18 cellular contexts compared by ENCODE assay signal in genomic region chr5:73636408-73636807, GRCh38. TPM values are rescaled to one million over a fixed set of nuclear protein-coding genes. Genes with fewer than 3 reads are reported as not detected.
A peak's percentile ranks its signal among the peaks of the same experiment; 100 is the strongest.
DNase-seq lines count a peak whose midpoint lies in the region; ATAC-seq, FAIRE-seq and TF ChIP-seq lines count a peak whose summit lies in the region.
"Had no signal": no experiment of that assay in that cellular context is flagged by ENCODE, and none has a peak within 500 bp of the region (broad histone marks: within the 10 kb centered on the region; RNA-seq: fewer than 3 reads in every experiment).

No MANE protein-coding gene starts in this region.

- no TSS peak for BruUV-seq in Panc1 (replicated peaks; lab: Mats Ljungman, UMichigan)
- BruUV-seq in GM12878 (replicated peaks; lab: Mats Ljungman, UMichigan), result no TSS peak
- no TSS peak for BruUV-seq in Calu3 (replicated peaks; lab: Mats Ljungman, UMichigan)

- no peak overlapping the region for H3K27ac Mint-ChIP-seq in Calu3 (ENCODE audit: unreplicated experiment)
- H3K27ac Mint-ChIP-seq: CD4-positive, CD25-positive, alpha-beta regulatory T cell; CD8-positive, alpha-beta memory T cell; H9 had no signal

- DNase-seq in Panc1 (ENCODE audit: low read depth, low spot score) (no peak), GM12878 (ENCODE audit: low read depth, low spot score) (no peak), mesenchymal stem cell (no peak), transverse colon (no peak), NAMALWA (ENCODE audit: low spot score) (no peak), Calu3 (no peak)
- DNase-seq: BE2C; C1 segment of cervical spinal cord; CD4-positive, CD25-positive, alpha-beta regulatory T cell; CD8-positive, alpha-beta memory T cell; COR-L47; GOT3; H9 had no signal

- TF ChIP-seq CTCF in HEK293 (tag by site-specific recombination; IDR thresholded peaks at IDR 0.05) (no peak), Panc1 (IDR thresholded peaks at IDR 0.05) (no peak), GM12878 (IDR thresholded peaks at IDR 0.05 in 2 of 3, conservative IDR thresholded peaks at IDR 0.05 in 1 of 3; ENCODE audit: control insufficient read depth in 2 of 3, extremely low read depth in 1 of 3, insufficient read depth in 1 of 3, low read depth in 3 of 3, low read length in 3 of 3) (no peak), transverse colon (IDR thresholded peaks at IDR 0.05) (no peak), Calu3 (IDR thresholded peaks at IDR 0.05; ENCODE audit: unreplicated experiment) (no peak)

- H3K18ac ChIP-seq in mesenchymal stem cell (ENCODE audit: low read depth in 1 of 2, low read length in 2 of 2), result no peak overlapping the region

- peaks cover 68% of the 10 kb centered on the region for H3K4me1 Mint-ChIP-seq in Calu3 (ENCODE audit: low read depth, unreplicated experiment)
- H3K4me1 Mint-ChIP-seq: CD4-positive, CD25-positive, alpha-beta regulatory T cell; CD8-positive, alpha-beta memory T cell had no signal

- H2BK12ac ChIP-seq in mesenchymal stem cell (ENCODE audit: low read length in 2 of 2), result no peak overlapping the region

- no peaks in the 10 kb centered on the region for H4K20me1 ChIP-seq in GM12878 (ENCODE audit: control insufficient read depth, insufficient read depth)

- H3K14ac ChIP-seq in mesenchymal stem cell (ENCODE audit: low read length in 2 of 2), result no peak overlapping the region

- H2AFZ ChIP-seq in GM12878 (ENCODE audit: control insufficient read depth, low read depth, low read length) (no peak overlapping the region), mesenchymal stem cell (ENCODE audit: low read depth, low read length) (no peak overlapping the region)

- H3K9me3 ChIP-seq in HEK293 (ENCODE audit: control insufficient read depth, insufficient read depth, low read depth, low read length), result no peaks in the 10 kb centered on the region
- H3K9me3 ChIP-seq in Panc1 (ENCODE audit: control insufficient read depth, insufficient read depth, low read depth, low read length), result no peaks in the 10 kb centered on the region
- no peaks in the 10 kb centered on the region for H3K9me3 ChIP-seq in GM12878 (replicated peaks; ENCODE audit: control insufficient read depth, insufficient read depth, low read length)
- H3K9me3 ChIP-seq in mesenchymal stem cell (ENCODE audit: control insufficient read depth, low read length), result no peaks in the 10 kb centered on the region
- H3K9me3 ChIP-seq in transverse colon, result no peaks in the 10 kb centered on the region
- H3K9me3 ChIP-seq: BE2C had no signal

- H2BK5ac ChIP-seq in mesenchymal stem cell (ENCODE audit: low read depth, low read length, poor library complexity, severe bottlenecking), result no peak overlapping the region

- ATAC-seq in Panc1 (no peak), GM12878 (peak; percentile 30)
- ATAC-seq: K562 had no signal

- no peak overlapping the region for H3K4ac ChIP-seq in mesenchymal stem cell (ENCODE audit: low read depth in 1 of 2, low read length in 2 of 2)

- no peak for TF ChIP-seq EP300 in GM12878 (IDR thresholded peaks at IDR 0.05; ENCODE audit: borderline replicate concordance in 1 of 2, control insufficient read depth in 1 of 2, low read depth in 2 of 2, low read length in 2 of 2)
- no peak for TF ChIP-seq EP300 in transverse colon (IDR thresholded peaks at IDR 0.05; ENCODE audit: low read depth)

- H3K9ac ChIP-seq in GM12878 (ENCODE audit: control insufficient read depth, insufficient read depth, low read length) (no peak overlapping the region), mesenchymal stem cell (ENCODE audit: low read length) (no peak overlapping the region)

- intact Hi-C loops in Panc1 (cut with micrococcal nuclease; ENCODE audit: unreplicated experiment), result no loop called here
- intact Hi-C loops in GM12878 (cut with micrococcal nuclease; ENCODE audit: unreplicated experiment), result no loop called here
- intact Hi-C loops in transverse colon (cut with DNase I; ENCODE audit: low total_unique reads), result no loop called here
- intact Hi-C loops in Calu3 (cut with micrococcal nuclease; ENCODE audit: unreplicated experiment), result no loop called here

- SMC1A ChIA-PET in GM12878 (lab: Charles Lee; ENCODE audit: uncharacterized antibody, unreplicated experiment), result interaction anchor here (0.7 to 2.2 kb wide), 10 partner anchors 8 to 691 kb away, joined by 3 to 8 read pairs (median 4); partner anchors contain the start of gene ARHGEF28

- CTCF ChIA-PET in HEK293 (lab: Yijun Ruan, JAX) (interaction anchor here (1.6 kb wide), 1 partner anchor 10 kb away, joined by 3 read pairs; no protein-coding TSS in a partner anchor), Panc1 (lab: Charles Lee) (no interaction called here), GM12878 (lab: Yijun Ruan, JAX) (interaction anchor here (0.9 to 1.6 kb wide), 3 partner anchors 46 to 57 kb away, joined by 3 to 4 read pairs (median 3); no protein-coding TSS in a partner anchor), Calu3 (lab: Charles Lee) (interaction anchor here (0.8 kb wide), 1 partner anchor 45 kb away, joined by 3 read pairs; no protein-coding TSS in a partner anchor)

- H3K27me3 ChIP-seq in Panc1 (ENCODE audit: control insufficient read depth, insufficient read depth, low read length), result no peaks in the 10 kb centered on the region
- no peaks in the 10 kb centered on the region for H3K27me3 ChIP-seq in GM12878 (replicated peaks in 1 of 2; ENCODE audit: control insufficient read depth in 2 of 2, insufficient read depth in 2 of 2, low read length in 1 of 2)
- H3K27me3 ChIP-seq in mesenchymal stem cell (ENCODE audit: control insufficient read depth in 1 of 2, insufficient read depth in 1 of 2, low read length in 2 of 2), result no peaks in the 10 kb centered on the region
- H3K27me3 ChIP-seq in transverse colon, result peaks cover 4% of the 10 kb centered on the region
- H3K27me3 ChIP-seq: BE2C had no signal

- peaks cover 2% of the 10 kb centered on the region for H3K79me1 ChIP-seq in mesenchymal stem cell (replicated peaks; ENCODE audit: low read length, poor library complexity, severe bottlenecking)

- peak overlapping the region; percentile 89 for H2AK5ac ChIP-seq in mesenchymal stem cell (ENCODE audit: low read length, severe bottlenecking)

- no peak overlapping the region for H4K8ac ChIP-seq in mesenchymal stem cell (ENCODE audit: low read length)

- H2BK15ac ChIP-seq in mesenchymal stem cell (ENCODE audit: low read depth, poor library complexity, severe bottlenecking), result no peak overlapping the region

- TF ChIP-seq RAD21 in GM12878 (IDR thresholded peaks at IDR 0.05; ENCODE audit: insufficient read depth, low read depth, low read length), result no peak

- no peak overlapping the region for H3K4me2 ChIP-seq in GM12878 (ENCODE audit: control insufficient read depth, insufficient read depth)
- H3K4me2 ChIP-seq in mesenchymal stem cell (ENCODE audit: low read length, poor library complexity, severe bottlenecking), result no peak overlapping the region

- no peak for FAIRE-seq in GM12878 (lab: Jason Lieb, UNC)
- FAIRE-seq: D721Med, GM18507, K562 had no signal

- peaks cover 5% of the 10 kb centered on the region for H3K36me3 Mint-ChIP-seq in Calu3 (ENCODE audit: insufficient read depth, unreplicated experiment)
- H3K36me3 Mint-ChIP-seq: CD4-positive, CD25-positive, alpha-beta regulatory T cell; CD8-positive, alpha-beta memory T cell had no signal

- H3K27ac ChIP-seq in HEK293 (ENCODE audit: extremely low read depth, low read depth, low read length) (no peak overlapping the region), Panc1 (ENCODE audit: low read length) (peak overlapping the region; percentile 85), GM12878 (ENCODE audit: control insufficient read depth, insufficient read depth) (no peak overlapping the region), mesenchymal stem cell (ENCODE audit: low read length, poor library complexity, severe bottlenecking) (peak overlapping the region; percentile 16), transverse colon (no peak overlapping the region)
- H3K27ac ChIP-seq: HL-60 had no signal

- H3K23ac ChIP-seq in mesenchymal stem cell (ENCODE audit: low read length in 2 of 2), result no peak overlapping the region

- no peaks in the 10 kb centered on the region for H3K9me3 Mint-ChIP-seq in Calu3 (ENCODE audit: low read depth, unreplicated experiment)
- H3K9me3 Mint-ChIP-seq: CD8-positive, alpha-beta memory T cell; H9 had no signal

- RAD21 ChIA-PET in GM12878 (lab: Charles Lee; ENCODE audit: unreplicated experiment), result no interaction called here

- TF ChIP-seq POLR2A in GM12878 (IDR thresholded peaks at IDR 0.05; ENCODE audit: low read depth, low read length) (no peak), transverse colon (IDR thresholded peaks at IDR 0.05) (no peak)

- H3K79me2 ChIP-seq in GM12878 (ENCODE audit: control insufficient read depth, insufficient read depth, low read length), result no peaks in the 10 kb centered on the region

- H3K4me1 ChIP-seq in HEK293 (ENCODE audit: control insufficient read depth, insufficient read depth, low read length), result peaks cover 33% of the 10 kb centered on the region
- peaks cover 89% of the 10 kb centered on the region for H3K4me1 ChIP-seq in Panc1 (ENCODE audit: control insufficient read depth, insufficient read depth, low read length)
- H3K4me1 ChIP-seq in GM12878 (ENCODE audit: control insufficient read depth, insufficient read depth, low read length), result no peaks in the 10 kb centered on the region
- peaks cover 7% of the 10 kb centered on the region for H3K4me1 ChIP-seq in mesenchymal stem cell (ENCODE audit: control insufficient read depth, insufficient read depth, low read depth, low read length)
- H3K4me1 ChIP-seq in transverse colon, result no peaks in the 10 kb centered on the region

- H3K4me3 ChIP-seq in HEK293 (ENCODE audit: low read depth, low read length), result no peak overlapping the region
- no peak overlapping the region for H3K4me3 ChIP-seq in Panc1 (ENCODE audit: low read depth in 2 of 2, low read length in 2 of 2)
- H3K4me3 ChIP-seq in GM12878, result no peak overlapping the region
- H3K4me3 ChIP-seq in mesenchymal stem cell (ENCODE audit: insufficient read depth in 1 of 2, low read depth in 1 of 2, low read length in 2 of 2), result no peak overlapping the region
- H3K4me3 ChIP-seq in transverse colon, result no peak overlapping the region
- H3K4me3 ChIP-seq: K562 had no signal

- H3K27me3 Mint-ChIP-seq in Calu3 (ENCODE audit: unreplicated experiment), result no peaks in the 10 kb centered on the region

- WGBS in GM12878 (ENCODE audit: insufficient coverage, insufficient replicate concordance, low lambda C conversion rate, missing lambda C conversion rate), result 6% methylated on average over 3 of the region's 3 CpGs
- WGBS in mesenchymal stem cell, result 91% methylated on average over 2 of the region's 3 CpGs
- WGBS in transverse colon (ENCODE audit: low coverage in 1 of 2), 2 donors, result 71 to 91% methylated on average over 1 to 3 of the region's 3 CpGs

- in situ Hi-C loops in Panc1 (cut with HindIII; ENCODE audit: low pct_unique_long_range_greater_than_20kb, low sequenced_read_pairs), result no loop called here
- in situ Hi-C loops in GM12878 (cut with MboI), result no loop called here
- in situ Hi-C loops in transverse colon (cut with MboI; ENCODE audit: low pct_ligation_motif_present in 1 of 4, low pct_unique_long_range_greater_than_20kb in 1 of 4, low sequenced_read_pairs in 3 of 4), result no loop called here

- H3K36me3 ChIP-seq in HEK293 (ENCODE audit: control insufficient read depth in 2 of 2, insufficient read depth in 1 of 2, low read length in 2 of 2), result no peaks in the 10 kb centered on the region
- H3K36me3 ChIP-seq in Panc1 (ENCODE audit: control insufficient read depth, insufficient read depth, low read length), result no peaks in the 10 kb centered on the region
- H3K36me3 ChIP-seq in GM12878 (ENCODE audit: control insufficient read depth in 2 of 2, insufficient read depth in 2 of 2, low read length in 1 of 2), result no peaks in the 10 kb centered on the region
- peaks cover 0 to 4% of the 10 kb centered on the region in 2 experiments for H3K36me3 ChIP-seq in mesenchymal stem cell (ENCODE audit: control insufficient read depth in 1 of 2, insufficient read depth in 2 of 2, low read depth in 1 of 2, low read length in 2 of 2)
- no peaks in the 10 kb centered on the region for H3K36me3 ChIP-seq in transverse colon

- H2BK120ac ChIP-seq in mesenchymal stem cell (ENCODE audit: low read depth, low read length), result no peak overlapping the region

- H3K4me3 Mint-ChIP-seq in Calu3 (ENCODE audit: low read depth, unreplicated experiment), result no peak overlapping the region
- H3K4me3 Mint-ChIP-seq: CD4-positive, CD25-positive, alpha-beta regulatory T cell; CD8-positive, alpha-beta memory T cell; H9 had no signal

- H4K91ac ChIP-seq in mesenchymal stem cell (ENCODE audit: low read length), result no peak overlapping the region

- POLR2A ChIA-PET in HEK293 (lab: Yijun Ruan, JAX) (no interaction called here), Panc1 (lab: Charles Lee) (no interaction called here), GM12878 (lab: Charles Lee) (interaction anchor here (1.8 kb wide), 1 partner anchor 19 kb away, joined by 5 read pairs; no protein-coding TSS in a partner anchor)

RNA-seq across cellular contexts. Expression of gene ARHGEF28, which starts 10.4 kb away (rescaled TPM):
- total RNA-seq in Panc1 (2021; ENCODE audit: unreplicated experiment) (34.8 TPM), GM12878 (2014; rRNA removed) (0.23 and 0.38 TPM in 2 replicates), GM12878 (2014; rRNA removed; fragmentation: Illumina TruSeq; extraction: Trizol) (0.18 and 0.22 TPM in 2 replicates), GM12878 (2021) (0.15 and 0.19 TPM in 2 replicates), transverse colon (10 to 100 TPM in 3 of 4 donors, 1 to 10 TPM in 1; 9.8 to 18.7 (median 18.6) TPM), Calu3 (2022) (79.3 and 92.0 TPM in 2 replicates)
- polyA plus RNA-seq in Panc1 (2012; ENCODE audit: insufficient read length), result 14.1 TPM
- total RNA-seq in GM12878 (2013; cell fraction: nucleolus; rRNA removed), result 26.1 TPM in 2 replicates
- 0.34 TPM for polyA plus RNA-seq in GM12878 (2011; ENCODE audit: low read depth)
- polyA plus RNA-seq in GM12878 (2011; rRNA removed) (0.72 TPM in 2 replicates), GM12878 (2014; fragmentation: Illumina TruSeq; extraction: Trizol) (0.10 and 0.54 TPM in 2 replicates), GM12878 (2014; fragmentation: Nextera tagmentation; extraction: Ambion mirVana) (not detected), GM12878 (2014; rRNA removed) (0.10 and 0.16 TPM in 2 replicates), GM12878 (2016; fragmentation: Nextera tagmentation; extraction: Ambion mirVana) (under 1 TPM; 0.43 to 0.60 TPM)
- 0.48 and 0.50 TPM in 2 replicates for polyA plus RNA-seq in GM12878 (2011; cell fraction: cytosol; rRNA removed)
- polyA plus RNA-seq in GM12878 (2011; cell fraction: nucleus; rRNA removed), result 1.4 and 1.6 TPM in 2 replicates
- 0.31 and 0.81 TPM in 2 replicates for polyA plus RNA-seq in GM12878 (2012)
- 3.4 and 3.7 TPM in 2 replicates for polyA minus RNA-seq in GM12878 (2011; rRNA and poly(A)+ RNA removed)
- polyA minus RNA-seq in GM12878 (2011; cell fraction: cytosol; rRNA and poly(A)+ RNA removed), result 0.83 and 2.7 TPM in 2 replicates
- polyA minus RNA-seq in GM12878 (2011; cell fraction: nucleus; rRNA and poly(A)+ RNA removed), result 5.8 and 7.5 TPM in 2 replicates
- polyA plus RNA-seq in mesenchymal stem cell (2013, experiment 1 of 2), result 6.0 TPM
- 5.8 TPM for polyA plus RNA-seq in mesenchymal stem cell (2013, experiment 2 of 2)
- total RNA-seq: CD4-positive, CD25-positive, alpha-beta regulatory T cell had no signal
- polyA plus RNA-seq: CD4-positive, CD25-positive, alpha-beta regulatory T cell; K562 had no signal

Comparison
In these comparisons a context has a peak if more than half of its experiments do, and no peak if none do; other contexts are left out.
1. H3K27ac ChIP-seq: peak in Panc1 (single experiment) and mesenchymal stem cell (single experiment); none in HEK293 (single experiment), GM12878 (single experiment) and transverse colon (0 of 4).